In the genomic region with DNA sequence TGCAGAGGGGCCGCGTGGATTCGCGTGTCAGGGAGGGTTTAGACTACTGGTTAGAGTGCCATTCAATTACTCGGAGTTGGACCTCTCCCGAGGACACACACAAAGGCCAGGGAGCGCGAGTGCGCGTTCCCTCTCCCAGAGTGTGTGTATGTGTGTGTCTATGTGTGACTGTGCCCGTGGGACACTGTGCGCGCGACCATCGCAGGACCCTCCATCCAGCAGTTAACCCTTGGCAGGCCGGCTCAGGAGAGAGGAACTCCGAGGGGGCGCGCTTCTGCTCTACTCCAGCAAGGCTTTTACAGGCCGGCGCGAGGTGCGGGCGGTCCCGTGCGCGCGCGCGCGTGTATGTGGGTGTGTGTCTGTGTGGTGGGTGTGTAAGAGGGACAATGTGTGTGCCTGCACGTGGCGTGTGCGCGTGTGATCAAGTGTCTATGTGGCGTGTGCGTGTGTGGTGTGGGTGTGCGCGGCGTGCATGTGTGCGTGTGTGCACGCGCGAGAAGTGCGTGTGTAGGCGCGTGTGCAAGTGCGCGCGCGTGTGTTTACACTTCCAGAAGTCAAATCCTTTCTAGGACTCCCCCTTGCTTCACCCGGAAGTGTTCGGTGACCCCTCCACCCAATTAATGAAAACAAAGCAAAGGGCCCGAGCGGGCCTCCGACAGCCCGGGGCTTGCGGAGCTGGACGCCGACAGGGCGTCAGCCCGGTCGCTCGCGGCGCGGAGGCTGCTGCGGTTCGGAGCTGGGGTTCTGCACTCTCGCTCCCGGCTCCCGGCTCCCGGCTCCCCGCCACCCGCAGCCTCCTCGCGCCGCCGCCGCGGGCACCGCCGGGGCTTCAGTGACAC, we compare ENCODE assay signal across 8 cellular contexts.
A peak's percentile ranks its signal among the peaks of the same experiment; 100 is the strongest.
DNase-seq lines count a peak whose midpoint lies in the region; ATAC-seq and TF ChIP-seq lines count a peak whose summit lies in the region.

No MANE protein-coding gene starts in this region.

- DNase-seq in GM10266 (ENCODE audit: extremely low spot score) (peak; percentile 64), SK-N-SH (peak; percentile 87), erythroblast (lab: John Stamatoyannopoulos, UW) (peak; percentile 39 to 48), vagina (ENCODE audit: extremely low spot score in 2 of 2) (no peak), HK-2 (ENCODE audit: unreplicated experiment) (no peak)

- TF ChIP-seq RAD21 in SK-N-SH (IDR thresholded peaks at IDR 0.05; ENCODE audit: low read length), result no peak

- H3F3A ChIP-seq in SK-N-SH (replicated peaks; ENCODE audit: insufficient read depth), result peaks cover 5% of the 10 kb centered on the region

- intact Hi-C loops in vagina (cut with DNase I), result no loop called here

- 73% methylated on average over 55 of the region's 83 CpGs for WGBS in SK-N-SH (ENCODE audit: low lambda C conversion rate)

- H3K4me3 ChIP-seq in SK-N-SH (ENCODE audit: low read depth in 2 of 2, low read length in 1 of 2) (peak overlapping the region; percentile 47 to 62), muscle layer of colon (ENCODE audit: low read depth in 1 of 2, low read length in 2 of 2) (peak overlapping the region; percentile 65), vagina (peak overlapping the region; percentile 49 to 51)

- H3K9me3 ChIP-seq in SK-N-SH (no peaks in the 10 kb centered on the region), muscle layer of colon (ENCODE audit: low read length) (no peaks in the 10 kb centered on the region), vagina (no peaks in the 10 kb centered on the region)

- H4K20me1 ChIP-seq in SK-N-SH (ENCODE audit: insufficient read depth), result no peaks in the 10 kb centered on the region

- H3K27me3 ChIP-seq in SK-N-SH (ENCODE audit: insufficient read depth) (no peaks in the 10 kb centered on the region), muscle layer of colon (ENCODE audit: control insufficient read depth in 1 of 2, insufficient read depth in 2 of 2, low read length in 2 of 2) (no peaks in the 10 kb centered on the region), vagina (no peaks in the 10 kb centered on the region)

- no peak for TF ChIP-seq POLR2A in erythroblast (IDR thresholded peaks at IDR 0.05; ENCODE audit: low read length)
- no peak for TF ChIP-seq POLR2A in vagina (IDR thresholded peaks at IDR 0.05)

- CTCF ChIA-PET in SK-N-SH (lab: Yijun Ruan, JAX), result no interaction called here

- H3K4me1 ChIP-seq in SK-N-SH (ENCODE audit: control insufficient read depth in 1 of 2, insufficient read depth in 2 of 2, low read depth in 1 of 2, low read length in 1 of 2) (peaks cover 0 to 3% of the 10 kb centered on the region in 2 experiments; a peak in 1 of 4 replicates), muscle layer of colon (ENCODE audit: insufficient read depth, low read length) (peaks cover 7% of the 10 kb centered on the region), vagina (peaks cover 13% of the 10 kb centered on the region)

- ATAC-seq in HG03460 (IDR thresholded peaks at IDR 0.05; ENCODE audit: unreplicated experiment) (no peak), GM21717 (IDR thresholded peaks at IDR 0.05; ENCODE audit: unreplicated experiment) (no peak)

- peak overlapping the region; percentile 80 for H3K4me2 ChIP-seq in SK-N-SH

- no peak overlapping the region; a peak in 1 of 4 replicates for H3K27ac ChIP-seq in SK-N-SH (ENCODE audit: low read depth in 2 of 2, low read length in 1 of 2)
- peak overlapping the region; percentile 78 for H3K27ac ChIP-seq in muscle layer of colon (ENCODE audit: low read depth, low read length)
- no peak overlapping the region for H3K27ac ChIP-seq in vagina

- no peak for TF ChIP-seq EP300 in SK-N-SH (IDR thresholded peaks at IDR 0.05; ENCODE audit: borderline replicate concordance in 1 of 2, low read depth in 1 of 2, low read length in 1 of 2)

- TF ChIP-seq CTCF in GM10266 (IDR thresholded peaks at IDR 0.05; ENCODE audit: control insufficient read depth, insufficient read depth, low read depth, missing control alignments) (no peak), SK-N-SH (IDR thresholded peaks at IDR 0.05) (no peak), vagina (IDR thresholded peaks at IDR 0.05) (no peak)

- H3K9me2 ChIP-seq in SK-N-SH, result no peaks in the 10 kb centered on the region

- peak overlapping the region; percentile 40 for H3K9ac ChIP-seq in SK-N-SH
- H3K9ac ChIP-seq in muscle layer of colon (ENCODE audit: low read length), result peak overlapping the region; percentile 54

- POLR2A ChIA-PET in SK-N-SH (lab: Yijun Ruan, JAX), result no interaction called here

- no peaks in the 10 kb centered on the region for H3K79me2 ChIP-seq in SK-N-SH (ENCODE audit: insufficient read depth)

- H2AFZ ChIP-seq in SK-N-SH (ENCODE audit: low read depth), result peak overlapping the region; percentile 89

- H3K36me3 ChIP-seq in SK-N-SH (replicated peaks in 1 of 2; ENCODE audit: control insufficient read depth in 1 of 2, insufficient read depth in 2 of 2, low read length in 1 of 2), result no peaks in the 10 kb centered on the region
- H3K36me3 ChIP-seq in muscle layer of colon (ENCODE audit: insufficient read depth, low read length), result no peaks in the 10 kb centered on the region
- no peaks in the 10 kb centered on the region for H3K36me3 ChIP-seq in vagina

TF ChIP-seq in SK-N-SH, 30 proteins besides CTCF, POLR2A, EP300 and RAD21:
- TF ChIP-seq, protein P1, sequence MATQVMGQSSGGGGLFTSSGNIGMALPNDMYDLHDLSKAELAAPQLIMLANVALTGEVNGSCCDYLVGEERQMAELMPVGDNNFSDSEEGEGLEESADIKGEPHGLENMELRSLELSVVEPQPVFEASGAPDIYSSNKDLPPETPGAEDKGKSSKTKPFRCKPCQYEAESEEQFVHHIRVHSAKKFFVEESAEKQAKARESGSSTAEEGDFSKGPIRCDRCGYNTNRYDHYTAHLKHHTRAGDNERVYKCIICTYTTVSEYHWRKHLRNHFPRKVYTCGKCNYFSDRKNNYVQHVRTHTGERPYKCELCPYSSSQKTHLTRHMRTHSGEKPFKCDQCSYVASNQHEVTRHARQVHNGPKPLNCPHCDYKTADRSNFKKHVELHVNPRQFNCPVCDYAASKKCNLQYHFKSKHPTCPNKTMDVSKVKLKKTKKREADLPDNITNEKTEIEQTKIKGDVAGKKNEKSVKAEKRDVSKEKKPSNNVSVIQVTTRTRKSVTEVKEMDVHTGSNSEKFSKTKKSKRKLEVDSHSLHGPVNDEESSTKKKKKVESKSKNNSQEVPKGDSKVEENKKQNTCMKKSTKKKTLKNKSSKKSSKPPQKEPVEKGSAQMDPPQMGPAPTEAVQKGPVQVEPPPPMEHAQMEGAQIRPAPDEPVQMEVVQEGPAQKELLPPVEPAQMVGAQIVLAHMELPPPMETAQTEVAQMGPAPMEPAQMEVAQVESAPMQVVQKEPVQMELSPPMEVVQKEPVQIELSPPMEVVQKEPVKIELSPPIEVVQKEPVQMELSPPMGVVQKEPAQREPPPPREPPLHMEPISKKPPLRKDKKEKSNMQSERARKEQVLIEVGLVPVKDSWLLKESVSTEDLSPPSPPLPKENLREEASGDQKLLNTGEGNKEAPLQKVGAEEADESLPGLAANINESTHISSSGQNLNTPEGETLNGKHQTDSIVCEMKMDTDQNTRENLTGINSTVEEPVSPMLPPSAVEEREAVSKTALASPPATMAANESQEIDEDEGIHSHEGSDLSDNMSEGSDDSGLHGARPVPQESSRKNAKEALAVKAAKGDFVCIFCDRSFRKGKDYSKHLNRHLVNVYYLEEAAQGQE (IDR thresholded peaks at IDR 0.05; ENCODE audit: low read depth, low read length), result no peak
- TF ChIP-seq GABPA (IDR thresholded peaks at IDR 0.05; ENCODE audit: low read depth), result 0 out of 2 replicates have a peak, but pooled peaks have one; percentile 31

Comparison
In these comparisons a context has a peak if more than half of its experiments do, and no peak if none do; other contexts are left out.
1. DNase-seq: peak in GM10266 (single experiment), SK-N-SH (single experiment) and erythroblast (2 of 2); none in vagina (0 of 2) and HK-2 (single experiment).
2. Peak in every context shown above with its lines, with median percentiles within 50 percentile points of each other: H3K4me3 ChIP-seq.